In genomic region chr17:75153854-75154194, GRCh38 we compare ENCODE assay signal across 8 cellular contexts. TPM values are rescaled to one million over a fixed set of nuclear protein-coding genes. Genes with fewer than 3 reads are reported as not detected.
DNase-seq lines count a peak whose midpoint lies in the region; ATAC-seq and TF ChIP-seq lines count a peak whose summit lies in the region.

No MANE protein-coding gene starts in this region.

- peak overlapping the region; percentile 97 for H3K4me3 Mint-ChIP-seq in CD4-positive, alpha-beta T cell
- peak overlapping the region; percentile 91 for H3K4me3 Mint-ChIP-seq in activated naive CD8-positive, alpha-beta T cell

- peak overlapping the region; percentile 12 for H2BK5ac ChIP-seq in IMR-90 (ENCODE audit: low read depth, low read length, poor library complexity, severe bottlenecking)

- peak overlapping the region; percentile 87 for H2AK5ac ChIP-seq in IMR-90 (ENCODE audit: low read depth, low read length)

- DNase-seq in CD4-positive, alpha-beta T cell, result no peak
- DNase-seq in IMR-90, result no peak
- DNase-seq in iPS-NIHi11 (ENCODE audit: low spot score), result peak; percentile 16
- peak; percentile 17 for DNase-seq in stimulated activated CD4-positive, alpha-beta T cell treated with anti-CD3 and anti-CD28 coated beads, Interleukin-1b, Interleukin-23, amount 100 ng/mL, for 48 hours
- no peak for DNase-seq in NOMO-1 treated with DMSO at 0.1 percent for 48 hours (lab: John Stamatoyannopoulos, UW; ENCODE audit: unreplicated experiment)

- no peaks in the 10 kb centered on the region for H3K4me1 ChIP-seq in IMR-90 (ENCODE audit: control insufficient read depth, insufficient read depth, low read length)

- H3K18ac ChIP-seq in IMR-90 (ENCODE audit: low read depth, low read length), result no peak overlapping the region

- H4K8ac ChIP-seq in IMR-90 (ENCODE audit: low read depth in 2 of 2, low read length in 2 of 2), result peak overlapping the region in 1 of 2 experiments; percentile 13; a peak in 2 of 4 replicates

- CTCF ChIA-PET in CD4-positive, alpha-beta T cell (lab: Charles Lee), result interaction anchor here (0.5 to 1.9 kb wide), 4 partner anchors 22 to 48 kb away, joined by 3 to 9 read pairs (median 6); partner anchors contain the start of gene NT5C
- CTCF ChIA-PET in IMR-90 (lab: Yijun Ruan, JAX), result no interaction called here

- H3K36me3 ChIP-seq in IMR-90 (ENCODE audit: control insufficient read depth, insufficient read depth, low read length), result no peaks in the 10 kb centered on the region

- H4K5ac ChIP-seq in IMR-90 (ENCODE audit: low read depth, low read length), result no peak overlapping the region

- peaks cover 27% of the 10 kb centered on the region for H3K36me3 Mint-ChIP-seq in CD4-positive, alpha-beta T cell (ENCODE audit: low read depth)
- H3K36me3 Mint-ChIP-seq in activated naive CD8-positive, alpha-beta T cell, result peaks cover 5% of the 10 kb centered on the region

- intact Hi-C loops in CD4-positive, alpha-beta T cell (cut with DNase I, micrococcal nuclease), result loop anchor here in 1 of 2 experiments (1.0 kb wide), 1 partner anchor 29 kb away; no protein-coding TSS in a partner anchor
- intact Hi-C loops in IMR-90 (cut with micrococcal nuclease), result loop anchor here (2.0 kb wide), 1 partner anchor 15 kb away; no protein-coding TSS in a partner anchor

- H3K4me2 ChIP-seq in IMR-90 (ENCODE audit: low read depth, low read length), result peak overlapping the region; percentile 96

- no peak overlapping the region for H2BK120ac ChIP-seq in IMR-90 (ENCODE audit: low read depth, low read length)

- H3K9me3 Mint-ChIP-seq in CD4-positive, alpha-beta T cell, result no peaks in the 10 kb centered on the region
- no peaks in the 10 kb centered on the region for H3K9me3 Mint-ChIP-seq in activated naive CD8-positive, alpha-beta T cell (ENCODE audit: low read depth)

- peak overlapping the region; percentile 75 for H3K4me3 ChIP-seq in IMR-90 (ENCODE audit: insufficient read depth, low read depth, low read length)

- no peak for TF ChIP-seq POLR2A in IMR-90 (IDR thresholded peaks at IDR 0.05; ENCODE audit: low read depth, low read length)

- peak overlapping the region; percentile 47 for H3K4ac ChIP-seq in IMR-90 (ENCODE audit: low read depth, low read length)

- peak overlapping the region; percentile 99 for H2AK9ac ChIP-seq in IMR-90 (replicated peaks; ENCODE audit: low read depth, low read length, poor library complexity)

- ATAC-seq in CD4-positive, alpha-beta T cell (ENCODE audit: poor library complexity), result no peak
- ATAC-seq in GM19328 (IDR thresholded peaks at IDR 0.05; ENCODE audit: unreplicated experiment), result peak; percentile 25
- peak; percentile 5 for ATAC-seq in IMR-90 (ENCODE audit: low read depth)
- no peak for ATAC-seq in GM19035 (IDR thresholded peaks at IDR 0.05; ENCODE audit: unreplicated experiment)

- WGBS in IMR-90 (ENCODE audit: extremely low coverage in 2 of 2, insufficient read length in 1 of 2), 2 experiments, result 0% methylated on average over 20 of the region's 27 CpGs; no CpG with 5 or more reads in 1 of the 2 experiments

- dilution Hi-C loops in IMR-90 (cut with HindIII; ENCODE audit: low sequenced_read_pairs, unreplicated experiment), result no loop called here

- TF ChIP-seq CTCF in CD4-positive, alpha-beta T cell (IDR thresholded peaks at IDR 0.05), result no peak
- TF ChIP-seq CTCF in IMR-90 (conservative IDR thresholded peaks at IDR 0.05; ENCODE audit: low read depth, low read length), result no peak

- peak overlapping the region; percentile 74 for H3K9ac ChIP-seq in IMR-90 (ENCODE audit: low read depth, low read length)

- in situ Hi-C loops in IMR-90 (cut with MboI; ENCODE audit: low sequenced_read_pairs), result no loop called here

- peaks cover 32% of the 10 kb centered on the region for H3K4me1 Mint-ChIP-seq in CD4-positive, alpha-beta T cell (ENCODE audit: low read depth)
- peaks cover 31% of the 10 kb centered on the region for H3K4me1 Mint-ChIP-seq in activated naive CD8-positive, alpha-beta T cell (ENCODE audit: low read depth)

- no peak overlapping the region for H3K27ac ChIP-seq in CD4-positive, alpha-beta T cell (ENCODE audit: low read depth, low read length)
- peak overlapping the region; percentile 74 for H3K27ac ChIP-seq in IMR-90 (ENCODE audit: insufficient read depth, low read length)

- peaks cover 7 to 38% of the 10 kb centered on the region in 2 experiments; a peak in 3 of 4 replicates for H3K79me1 ChIP-seq in IMR-90 (ENCODE audit: low read depth in 1 of 2, low read length in 2 of 2)

- POLR2A ChIA-PET in CD4-positive, alpha-beta T cell (lab: Charles Lee), result interaction anchor here (1.1 to 2.5 kb wide), 11 partner anchors 11 to 141 kb away, joined by 3 to 11 read pairs (median 5); partner anchors contain the start of genes ARMC7, NT5C and SLC25A19
- POLR2A ChIA-PET in IMR-90 (lab: Charles Lee; ENCODE audit: unreplicated experiment), result no interaction called here

- peaks cover 17% of the 10 kb centered on the region for H4K20me1 ChIP-seq in IMR-90 (ENCODE audit: insufficient read depth, low read length)

- peak overlapping the region; percentile 91 for H2AFZ ChIP-seq in IMR-90 (replicated peaks; ENCODE audit: low read length, poor library complexity)

- H3K9me3 ChIP-seq in CD4-positive, alpha-beta T cell (ENCODE audit: control insufficient read depth, low read length), result no peaks in the 10 kb centered on the region
- H3K9me3 ChIP-seq in IMR-90 (ENCODE audit: control insufficient read depth, insufficient read depth, low read length), result no peaks in the 10 kb centered on the region

- H3K14ac ChIP-seq in IMR-90 (replicated peaks; ENCODE audit: low read depth, low read length), result peak overlapping the region; percentile 38

- H3K56ac ChIP-seq in IMR-90 (ENCODE audit: extremely low read depth, insufficient read depth, low read length), result peak overlapping the region; percentile 32

- no peak overlapping the region for H2BK20ac ChIP-seq in IMR-90 (ENCODE audit: low read depth, low read length)

- peaks cover 9% of the 10 kb centered on the region; the same call in 1 of the 2 replicates for H3K9me1 ChIP-seq in IMR-90 (ENCODE audit: insufficient read depth, low read length)

- no peak overlapping the region for H2BK15ac ChIP-seq in IMR-90 (ENCODE audit: low read depth, low read length)

- H3K27ac Mint-ChIP-seq in CD4-positive, alpha-beta T cell, result peak overlapping the region; percentile 79
- peak overlapping the region; percentile 72 for H3K27ac Mint-ChIP-seq in activated naive CD8-positive, alpha-beta T cell

- BruUV-seq in IMR-90 (replicated peaks; lab: Mats Ljungman, UMichigan), result no TSS peak

- H3K27me3 Mint-ChIP-seq in CD4-positive, alpha-beta T cell, result no peaks in the 10 kb centered on the region
- H3K27me3 Mint-ChIP-seq in activated naive CD8-positive, alpha-beta T cell, result no peaks in the 10 kb centered on the region

- no peak for TF ChIP-seq RAD21 in IMR-90 (IDR thresholded peaks at IDR 0.05; ENCODE audit: low read length)

- peak overlapping the region; percentile 94 for H3K23ac ChIP-seq in IMR-90 (ENCODE audit: low read depth, low read length)

- H4K91ac ChIP-seq in IMR-90 (ENCODE audit: insufficient read depth, low read depth, low read length), result peak overlapping the region; percentile 41; the same call in 1 of the 2 replicates

- no peaks in the 10 kb centered on the region for H3K27me3 ChIP-seq in CD4-positive, alpha-beta T cell (ENCODE audit: control insufficient read depth, insufficient read depth, low read length)
- no peaks in the 10 kb centered on the region for H3K27me3 ChIP-seq in IMR-90 (ENCODE audit: control insufficient read depth, insufficient read depth, low read length)

TF ChIP-seq in IMR-90, 13 proteins besides CTCF, POLR2A, EP300 and RAD21:
- TF ChIP-seq SMC3 (IDR thresholded peaks at IDR 0.05; ENCODE audit: low read depth, low read length), result no peak
- TF ChIP-seq MXI1 (IDR thresholded peaks at IDR 0.05; ENCODE audit: borderline replicate concordance, low read depth, low read length), result peak; percentile 70; the same call in 1 of the 2 replicates
- no peak for TF ChIP-seq BHLHE40 (IDR thresholded peaks at IDR 0.05; ENCODE audit: low read depth, low read length)
- TF ChIP-seq USF2 (IDR thresholded peaks at IDR 0.05; ENCODE audit: low read depth, low read length), result no peak
TF ChIP-seq in IMR-90: peak in this region for 1.

RNA-seq across cellular contexts. Expression of gene JPT1, which starts 0.5 kb away (rescaled TPM):
- total RNA-seq in CD4-positive, alpha-beta T cell, result 10 to 100 TPM; 21.3 to 25.5 TPM
- 118 and 127 TPM in 2 replicates for total RNA-seq in IMR-90 (2012; rRNA removed)
- 236 and 272 TPM in 2 replicates for polyA plus RNA-seq in IMR-90 (2012; rRNA removed)
- 333 and 450 TPM in 2 replicates for polyA plus RNA-seq in IMR-90 (2012; cell fraction: cytosol; rRNA removed)
- 92.9 and 111 TPM in 2 replicates for polyA plus RNA-seq in IMR-90 (2012; cell fraction: nucleus; rRNA removed; ENCODE audit: low replicate concordance)

RNA-seq across cellular contexts. Expression of gene NT5C, which starts 22.3 kb away (rescaled TPM):
- total RNA-seq in CD4-positive, alpha-beta T cell, result 10 to 100 TPM; 14.1 to 16.1 TPM
- 23.1 and 24.0 TPM in 2 replicates for total RNA-seq in IMR-90 (2012; rRNA removed)
- 44.6 and 62.1 TPM in 2 replicates for polyA plus RNA-seq in IMR-90 (2012; rRNA removed)
- 36.7 and 49.9 TPM in 2 replicates for polyA plus RNA-seq in IMR-90 (2012; cell fraction: cytosol; rRNA removed)
- 78.2 and 163 TPM in 2 replicates for polyA plus RNA-seq in IMR-90 (2012; cell fraction: nucleus; rRNA removed; ENCODE audit: low replicate concordance)

RNA-seq across cellular contexts. Expression of gene SUMO2, which starts 28.9 kb away (rescaled TPM):
- total RNA-seq in CD4-positive, alpha-beta T cell, result 100 to 1,000 TPM; 207 to 228 TPM
- total RNA-seq in IMR-90 (2012; rRNA removed), result 71.3 and 133 TPM in 2 replicates
- 75.5 and 83.7 TPM in 2 replicates for polyA plus RNA-seq in IMR-90 (2012; rRNA removed)
- 40.3 and 59.1 TPM in 2 replicates for polyA plus RNA-seq in IMR-90 (2012; cell fraction: cytosol; rRNA removed)
- polyA plus RNA-seq in IMR-90 (2012; cell fraction: nucleus; rRNA removed; ENCODE audit: low replicate concordance), result 7.6 and 30.4 TPM in 2 replicates

RNA-seq across cellular contexts. Expression of gene ARMC7, which starts 44.1 kb away (rescaled TPM):
- total RNA-seq in CD4-positive, alpha-beta T cell, result 1 to 10 TPM; 4.1 to 4.8 TPM
- total RNA-seq in IMR-90 (2012; rRNA removed), result 1.7 and 1.8 TPM in 2 replicates
- polyA plus RNA-seq in IMR-90 (2012; rRNA removed), result 6.9 and 7.3 TPM in 2 replicates
- 7.1 and 7.3 TPM in 2 replicates for polyA plus RNA-seq in IMR-90 (2012; cell fraction: cytosol; rRNA removed)
- 4.8 and 7.7 TPM in 2 replicates for polyA plus RNA-seq in IMR-90 (2012; cell fraction: nucleus; rRNA removed; ENCODE audit: low replicate concordance)

RNA-seq across cellular contexts. Expression of gene NUP85, which starts 51.7 kb away (rescaled TPM):
- 10 to 100 TPM; 84.7 to 89.2 TPM for total RNA-seq in CD4-positive, alpha-beta T cell
- 26.7 and 29.4 TPM in 2 replicates for total RNA-seq in IMR-90 (2012; rRNA removed)
- polyA plus RNA-seq in IMR-90 (2012; rRNA removed), result 54.4 and 59.3 TPM in 2 replicates
- polyA plus RNA-seq in IMR-90 (2012; cell fraction: cytosol; rRNA removed), result 43.9 and 54.4 TPM in 2 replicates
- polyA plus RNA-seq in IMR-90 (2012; cell fraction: nucleus; rRNA removed; ENCODE audit: low replicate concordance), result 198 and 233 TPM in 2 replicates

Comparison
In these comparisons a context has a peak if more than half of its experiments do, and no peak if none do; other contexts are left out.
1. ATAC-seq: peak in GM19328 (single experiment) and IMR-90 (single experiment); none in CD4-positive, alpha-beta T cell (single experiment) and GM19035 (single experiment).
2. DNase-seq: peak in iPS-NIHi11 (single experiment) and stimulated activated CD4-positive, alpha-beta T cell treated with anti-CD3 and anti-CD28 coated beads, Interleukin-1b, Interleukin-23, amount 100 ng/mL, for 48 hours (single experiment); none in CD4-positive, alpha-beta T cell (0 of 10), IMR-90 (single experiment) and NOMO-1 treated with DMSO at 0.1 percent for 48 hours (single experiment).